Comparison of ENCODE assay signal across 21 cellular contexts in genomic region chr11:85779956-85780640, GRCh38. TPM values are rescaled to one million over a fixed set of nuclear protein-coding genes. Genes with fewer than 3 reads are reported as not detected.
DNase-seq lines count a peak whose midpoint lies in the region; ATAC-seq, FAIRE-seq and TF ChIP-seq lines count a peak whose summit lies in the region.
"Had no signal": no experiment of that assay in that cellular context is flagged by ENCODE, and none has a peak within 500 bp of the region (broad histone marks: within the 10 kb centered on the region; RNA-seq: fewer than 3 reads in every experiment).

No MANE protein-coding gene starts in this region.

- H3K36me3 Mint-ChIP-seq in activated naive CD8-positive, alpha-beta T cell: peaks cover 17% of the 10 kb centered on the region
- peaks cover 10% of the 10 kb centered on the region for H3K36me3 Mint-ChIP-seq in activated naive CD8-positive, alpha-beta T cell treated with anti-CD3 and anti-CD28 coated beads for 36 hours
- H3K36me3 Mint-ChIP-seq in type B pancreatic cell: peaks cover 5% of the 10 kb centered on the region

- H3K27me3 ChIP-seq in foreskin keratinocyte: no peaks in the 10 kb centered on the region
- H3K27me3 ChIP-seq: uterus had no signal

- H3K27ac ChIP-seq in foreskin keratinocyte: no peak overlapping the region
- H3K27ac ChIP-seq: lower lobe of right lung, psoas muscle, uterus had no signal

- ATAC-seq in foreskin keratinocyte: peak; percentile 23
- ATAC-seq: psoas muscle had no signal

- peaks cover 4% of the 10 kb centered on the region for H3K4me1 ChIP-seq in foreskin keratinocyte
- H3K4me1 ChIP-seq: lower lobe of right lung, psoas muscle, uterus had no signal

- FAIRE-seq in RCC 7860 (lab: Jason Lieb, UNC): no peak
- FAIRE-seq: endothelial cell of umbilical vein had no signal

- H3K27ac Mint-ChIP-seq in activated naive CD8-positive, alpha-beta T cell: peak overlapping the region; percentile 47
- H3K27ac Mint-ChIP-seq in activated naive CD8-positive, alpha-beta T cell treated with anti-CD3 and anti-CD28 coated beads for 36 hours: no peak overlapping the region
- H3K27ac Mint-ChIP-seq in type B pancreatic cell: peak overlapping the region; percentile 39
- H3K27ac Mint-ChIP-seq: activated T-helper 1 cell treated with anti-CD3 and anti-CD28 coated beads, Interleukin-12 subunit alpha, Interleukin-12 subunit beta, Interleukin-2, Interleukin-4 antibody, amounts not matched to agents 30 ng/mL and 10 ng/mL and 1 ng/mL, durations not matched to agents 14 hours and 24 hours and 36 hours had no signal

- peaks cover 40% of the 10 kb centered on the region for H3K4me1 Mint-ChIP-seq in activated naive CD8-positive, alpha-beta T cell (ENCODE audit: low read depth)
- peaks cover 19% of the 10 kb centered on the region for H3K4me1 Mint-ChIP-seq in activated naive CD8-positive, alpha-beta T cell treated with anti-CD3 and anti-CD28 coated beads for 36 hours
- H3K4me1 Mint-ChIP-seq in type B pancreatic cell (ENCODE audit: unreplicated experiment): peaks cover 11% of the 10 kb centered on the region

- no peak for TF ChIP-seq CTCF in foreskin keratinocyte (conservative IDR thresholded peaks at IDR 0.05)
- TF ChIP-seq CTCF in type B pancreatic cell (conservative IDR thresholded peaks at IDR 0.05): no peak

- H3K4me3 Mint-ChIP-seq in activated naive CD8-positive, alpha-beta T cell: no peak overlapping the region
- no peak overlapping the region for H3K4me3 Mint-ChIP-seq in activated naive CD8-positive, alpha-beta T cell treated with anti-CD3 and anti-CD28 coated beads for 36 hours
- H3K4me3 Mint-ChIP-seq in type B pancreatic cell: no peak overlapping the region
- H3K4me3 Mint-ChIP-seq: activated T-helper 1 cell treated with anti-CD3 and anti-CD28 coated beads, Interleukin-12 subunit alpha, Interleukin-12 subunit beta, Interleukin-2, Interleukin-4 antibody, amounts not matched to agents 30 ng/mL and 10 ng/mL and 1 ng/mL, durations not matched to agents 14 hours and 24 hours and 36 hours had no signal

- DNase-seq in activated naive CD8-positive, alpha-beta T cell treated with anti-CD3 and anti-CD28 coated beads for 36 hours: no peak
- DNase-seq in SK-N-DZ (ENCODE audit: low spot score) (peak; percentile 17), foreskin keratinocyte (no peak), type B pancreatic cell (ENCODE audit: extremely low spot score, unreplicated experiment) (no peak), COLO668 (lab: John Stamatoyannopoulos, UW; ENCODE audit: unreplicated experiment) (no peak), RPMI8226 (no peak), RCC 7860 (ENCODE audit: low spot score) (no peak)
- DNase-seq: activated CD4-positive, alpha-beta T cell treated with anti-CD3 and anti-CD28 coated beads, Interleukin-2, amount 50 U/mL, for 4 hours; aorta; Calu3; H7; lower lobe of right lung; MM.1S; naive thymus-derived CD8-positive, alpha-beta T cell; NCI-H187; NCI-H446; psoas muscle; uterus had no signal

- H3K27me3 Mint-ChIP-seq in activated naive CD8-positive, alpha-beta T cell: no peaks in the 10 kb centered on the region
- H3K27me3 Mint-ChIP-seq in activated naive CD8-positive, alpha-beta T cell treated with anti-CD3 and anti-CD28 coated beads for 36 hours: no peaks in the 10 kb centered on the region
- H3K27me3 Mint-ChIP-seq in type B pancreatic cell: no peaks in the 10 kb centered on the region
- H3K27me3 Mint-ChIP-seq: naive thymus-derived CD8-positive, alpha-beta T cell had no signal

- H3K9me3 Mint-ChIP-seq in activated naive CD8-positive, alpha-beta T cell (ENCODE audit: low read depth): peaks cover 4% of the 10 kb centered on the region
- peaks cover 11% of the 10 kb centered on the region for H3K9me3 Mint-ChIP-seq in activated naive CD8-positive, alpha-beta T cell treated with anti-CD3 and anti-CD28 coated beads for 36 hours
- H3K9me3 Mint-ChIP-seq in type B pancreatic cell: peaks cover 4% of the 10 kb centered on the region

RNA-seq across cellular contexts. Expression of gene SYTL2, which starts 30.8 kb away (rescaled TPM):
- total RNA-seq in activated naive CD8-positive, alpha-beta T cell treated with anti-CD3 and anti-CD28 coated beads for 36 hours: 1 to 10 TPM; 5.8 to 7.6 TPM
- polyA plus RNA-seq in SK-N-DZ (2014; cell fraction: cytosol; rRNA removed): 7.4 and 8.2 TPM in 2 replicates
- polyA plus RNA-seq in SK-N-DZ (2014; cell fraction: nucleus; rRNA removed): 9.3 and 15.5 TPM in 2 replicates
- total RNA-seq in foreskin keratinocyte: 1.2 and 1.3 TPM in 2 replicates
- polyA plus RNA-seq in foreskin keratinocyte: 0.41 and 0.54 TPM in 2 replicates
- 30.6 and 42.4 TPM in 2 replicates for total RNA-seq in type B pancreatic cell (ENCODE audit: low replicate concordance)
